In the genomic region with DNA sequence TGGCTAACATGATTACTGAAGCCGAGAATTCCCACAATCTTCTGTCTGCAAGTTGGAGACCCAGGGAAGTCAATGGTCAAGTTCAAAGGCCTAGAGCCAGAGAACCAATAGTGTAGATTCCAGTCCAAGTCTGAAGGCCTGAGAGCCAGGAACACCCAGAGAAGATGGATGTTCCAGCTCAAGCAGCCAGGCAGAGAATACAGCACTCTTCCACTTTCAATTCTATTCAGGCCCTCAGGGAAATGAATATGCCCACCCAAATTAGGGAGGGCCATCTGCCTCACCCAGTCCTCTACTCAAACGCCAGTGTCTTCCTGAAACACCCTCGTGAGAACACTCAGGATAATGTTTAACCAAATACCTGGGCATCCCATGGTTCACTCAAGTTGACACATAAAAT, we compare ENCODE assay signal across 30 cellular contexts.
DNase-seq lines count a peak whose midpoint lies in the region; ATAC-seq and TF ChIP-seq lines count a peak whose summit lies in the region.
"Had no signal": no experiment of that assay in that cellular context is flagged by ENCODE, and none has a peak within 500 bp of the region (broad histone marks: within the 10 kb centered on the region; RNA-seq: fewer than 3 reads in every experiment).

No MANE protein-coding gene starts in this region.

- no peak for TF ChIP-seq POLR2A in esophagus muscularis mucosa (IDR thresholded peaks at IDR 0.05; ENCODE audit: low read depth)

- TF ChIP-seq CTCF in esophagus muscularis mucosa (IDR thresholded peaks at IDR 0.05): no peak

- H3K4me3 ChIP-seq in esophagus muscularis mucosa: no peak overlapping the region
- H3K4me3 ChIP-seq: A549; BLaER1; BLaER1 treated with 17β-estradiol and CSF1 and Interleukin-3, amounts not matched to agents 10 nM and 100 nM had no signal

- H3K27ac ChIP-seq in esophagus muscularis mucosa (replicated peaks in 1 of 4): no peak overlapping the region
- H3K27ac ChIP-seq: 22Rv1; A549; BLaER1; BLaER1 treated with 17β-estradiol and CSF1 and Interleukin-3, amounts not matched to agents 10 nM and 100 nM; C4-2B had no signal

- no peak for ATAC-seq in HG02588 (IDR thresholded peaks at IDR 0.05; ENCODE audit: unreplicated experiment)
- no peak for ATAC-seq in T-helper 17 cell
- ATAC-seq: A549; CD8-positive, alpha-beta T cell had no signal

- peaks cover 0 to 6% (median 4%) of the 10 kb centered on the region in 4 donors for H3K4me1 ChIP-seq in esophagus muscularis mucosa
- H3K4me1 ChIP-seq: A549; BE2C; BLaER1; BLaER1 treated with 17β-estradiol and CSF1 and Interleukin-3, amounts not matched to agents 10 nM and 100 nM; Caco-2 had no signal

- peaks cover 15% of the 10 kb centered on the region for H3K27me3 Mint-ChIP-seq in T-helper 17 cell
- H3K27me3 Mint-ChIP-seq: B cell; CD4-positive, CD25-positive, alpha-beta regulatory T cell had no signal

- TF ChIP-seq EP300 in esophagus muscularis mucosa (IDR thresholded peaks at IDR 0.05): no peak

- no peak overlapping the region for H3K27ac Mint-ChIP-seq in T-helper 17 cell
- H3K27ac Mint-ChIP-seq: B cell; CD14-positive monocyte; CD4-positive, alpha-beta memory T cell; CD4-positive, alpha-beta T cell; CD4-positive, CD25-positive, alpha-beta regulatory T cell; CD8-positive, alpha-beta memory T cell; CD8-positive, alpha-beta T cell had no signal

- H3K4me3 Mint-ChIP-seq in T-helper 17 cell: no peak overlapping the region
- H3K4me3 Mint-ChIP-seq: B cell; CD14-positive monocyte; CD4-positive, alpha-beta memory T cell; CD4-positive, alpha-beta T cell; CD4-positive, CD25-positive, alpha-beta regulatory T cell; CD8-positive, alpha-beta memory T cell; CD8-positive, alpha-beta T cell had no signal

- H3K36me3 Mint-ChIP-seq in T-helper 17 cell (ENCODE audit: low read depth): no peaks in the 10 kb centered on the region
- H3K36me3 Mint-ChIP-seq: CD14-positive monocyte; CD4-positive, alpha-beta memory T cell; CD4-positive, CD25-positive, alpha-beta regulatory T cell; CD8-positive, alpha-beta T cell had no signal

- DNase-seq in esophagus muscularis mucosa (ENCODE audit: extremely low spot score): peak; percentile 72
- DNase-seq in medulla oblongata (ENCODE audit: extremely low spot score): peak; percentile 39
- DNase-seq in T-helper 17 cell: no peak
- DNase-seq: 8988T; ACHN; AML-193; BE2C; Caco-2; Calu3; CD4-positive, alpha-beta memory T cell; CD4-positive, alpha-beta T cell; CD4-positive, CD25-positive, alpha-beta regulatory T cell; CD8-positive, alpha-beta memory T cell; CD8-positive, alpha-beta T cell; COR-L47; DMS 273 treated with DMSO at 0.1 percent for 48 hours; DMS153; DMS53; DMS79; DMS79 treated with DMSO at 0.1 percent for 48 hours; DND-41; EL had no signal

- 86% methylated on average over 3 of the region's 3 CpGs for WGBS in esophagus muscularis mucosa

- H3K9me3 ChIP-seq in esophagus muscularis mucosa: no peaks in the 10 kb centered on the region
- no peaks in the 10 kb centered on the region for H3K9me3 ChIP-seq in T-helper 17 cell (ENCODE audit: control insufficient read depth, low read length, poor library complexity, severe bottlenecking)
- H3K9me3 ChIP-seq: A549, BE2C, Caco-2 had no signal

- intact Hi-C loops in esophagus muscularis mucosa (cut with DNase I): no loop called here

- H3K4me1 Mint-ChIP-seq in T-helper 17 cell: no peaks in the 10 kb centered on the region
- H3K4me1 Mint-ChIP-seq: B cell; CD14-positive monocyte; CD4-positive, alpha-beta memory T cell; CD4-positive, CD25-positive, alpha-beta regulatory T cell; CD8-positive, alpha-beta memory T cell had no signal

- H3K27me3 ChIP-seq in esophagus muscularis mucosa: no peaks in the 10 kb centered on the region
- H3K27me3 ChIP-seq: BE2C; BLaER1; BLaER1 treated with 17β-estradiol and CSF1 and Interleukin-3, amounts not matched to agents 10 nM and 100 nM had no signal

- H3K36me3 ChIP-seq in esophagus muscularis mucosa: no peaks in the 10 kb centered on the region
- H3K36me3 ChIP-seq: BE2C; BLaER1; BLaER1 treated with 17β-estradiol and CSF1 and Interleukin-3, amounts not matched to agents 10 nM and 100 nM had no signal

Comparison
In these comparisons a context has a peak if more than half of its experiments do, and no peak if none do; other contexts are left out.
1. DNase-seq: peak in esophagus muscularis mucosa (single experiment) and medulla oblongata (single experiment); none in T-helper 17 cell (0 of 3).